ENCODE assay signal across 9 cellular contexts in genomic region chr10:112526130-112526529, GRCh38.
DNase-seq lines count a peak whose midpoint lies in the region; ATAC-seq lines count a peak whose summit lies in the region.
"Had no signal": no experiment of that assay in that cellular context is flagged by ENCODE, and none has a peak within 500 bp of the region (broad histone marks: within the 10 kb centered on the region; RNA-seq: fewer than 3 reads in every experiment).

No MANE protein-coding gene starts in this region.

- no peaks in the 10 kb centered on the region for H3K36me3 ChIP-seq in mesodermal cell (ENCODE audit: control insufficient read depth, insufficient read depth, low read length)

- H3K4me3 ChIP-seq in mesodermal cell (ENCODE audit: extremely low read depth, insufficient read depth, low read length, poor library complexity, severe bottlenecking), result no peak overlapping the region

- peak; percentile 13 for DNase-seq in H4 (ENCODE audit: low spot score)
- DNase-seq in NCI-H446 treated with DMSO at 0.1 percent for 48 hours (lab: John Stamatoyannopoulos, UW), result no peak
- DNase-seq in NCI-H2029 treated with DMSO at 0.1 percent for 48 hours (lab: John Stamatoyannopoulos, UW), result no peak
- no peak for DNase-seq in HPDE6-E6E7 (ENCODE audit: extremely low spot score)
- DNase-seq: cortex of kidney, NCI-H748 treated with DMSO at 0.1 percent for 48 hours had no signal

- H3K9me3 ChIP-seq in mesodermal cell (ENCODE audit: control insufficient read depth, low read length), result no peaks in the 10 kb centered on the region

- H3K4me1 ChIP-seq in mesodermal cell (ENCODE audit: control insufficient read depth, insufficient read depth, low read length, poor library complexity, severe bottlenecking), result peaks cover 36% of the 10 kb centered on the region

- 74% methylated on average over 2 of the region's 3 CpGs; no CpG with 5 or more reads in 1 of the 2 experiments for WGBS in mesodermal cell (ENCODE audit: insufficient coverage in 2 of 2), 2 experiments

- ATAC-seq in GM18870 (IDR thresholded peaks at IDR 0.05; ENCODE audit: unreplicated experiment) (peak; percentile 93), HG03521 (IDR thresholded peaks at IDR 0.05; ENCODE audit: unreplicated experiment) (peak; percentile 77)

- peak overlapping the region; percentile 3 for H3K27ac ChIP-seq in mesodermal cell (ENCODE audit: low read depth, low read length, severe bottlenecking)
